34 cellular contexts compared by ENCODE assay signal in genomic region chr1:58133562-58133961, GRCh38.
"Had no signal": no experiment of that assay in that cellular context is flagged by ENCODE, and none has a peak within 500 bp of the region (broad histone marks: within the 10 kb centered on the region; RNA-seq: fewer than 3 reads in every experiment).

No MANE protein-coding gene starts in this region.

- H3K36me3 ChIP-seq: MG63 had no signal

- H3K27ac ChIP-seq: KMS-11 had no signal

- H3K4me3 ChIP-seq: MG63 had no signal

- H3K27me3 ChIP-seq: MG63 had no signal

- H3K4me2 ChIP-seq: KMS-11 had no signal

- H3K9ac ChIP-seq: KMS-11 had no signal

- H3K9me3 ChIP-seq: MG63 had no signal

- DNase-seq: Kasumi-1, KG1, MG63, MM.1S, MV-4-11, NCI-H1048, NCI-H1092, NCI-H1092 treated with DMSO at 0.1 percent for 48 hours, NCI-H1105, NCI-H1105 treated with DMSO at 0.1 percent for 48 hours, NCI-H1417, NCI-H1417 treated with DMSO at 0.1 percent for 48 hours, NCI-H1436, NCI-H1436 treated with DMSO at 0.1 percent for 48 hours, NCI-H146, NCI-H1694, NCI-H1694 treated with DMSO at 0.1 percent for 48 hours, NCI-H187, NCI-H187 treated with DMSO at 0.1 percent for 48 hours, NCI-H1930, NCI-H2029, NCI-H2029 treated with DMSO at 0.1 percent for 48 hours, NCI-H2081, NCI-H2081 treated with DMSO at 0.1 percent for 48 hours, NCI-H2107, NCI-H2171, NCI-H2171 treated with DMSO at 0.1 percent for 48 hours, NCI-H2227 treated with DMSO at 0.1 percent for 48 hours, NCI-H226, NCI-H345, NCI-H446, NCI-H446 treated with DMSO at 0.1 percent for 48 hours, NCI-H510A had no signal
